Comparison of ENCODE assay signal across 8 cellular contexts in genomic region chr4:24471623-24472510, GRCh38.
DNase-seq lines count a peak whose midpoint lies in the region; ATAC-seq and TF ChIP-seq lines count a peak whose summit lies in the region.

No MANE protein-coding gene starts in this region.

- no CpG with 5 or more reads among the region's 68 CpGs for WGBS in IMR-90 (ENCODE audit: extremely low coverage in 2 of 2, insufficient read length in 1 of 2), 2 experiments
- 4% methylated on average over 53 of the region's 68 CpGs for WGBS in smooth muscle cell (ENCODE audit: low lambda C conversion rate)

- H4K5ac ChIP-seq in IMR-90 (ENCODE audit: low read depth, low read length), result no peak overlapping the region

- in situ Hi-C loops in IMR-90 (cut with MboI; ENCODE audit: low sequenced_read_pairs), result no loop called here

- peaks cover 0 to 26% (median 9%) of the 10 kb centered on the region in 7 donors for H3K9me3 Mint-ChIP-seq in CD14-positive monocyte

- peaks cover 27% of the 10 kb centered on the region for H3K4me1 Mint-ChIP-seq in CD14-positive monocyte

- H3K4me3 ChIP-seq in IMR-90 (ENCODE audit: insufficient read depth, low read depth, low read length), result peak overlapping the region; percentile 47
- peak overlapping the region; percentile 76 for H3K4me3 ChIP-seq in iPS-20b (ENCODE audit: low read length)
- peak overlapping the region; percentile 74 for H3K4me3 ChIP-seq in smooth muscle cell

- no peak overlapping the region for H4K91ac ChIP-seq in IMR-90 (ENCODE audit: insufficient read depth, low read depth, low read length)

- H3K18ac ChIP-seq in IMR-90 (ENCODE audit: low read depth, low read length), result no peak overlapping the region

- H2AFZ ChIP-seq in IMR-90 (replicated peaks; ENCODE audit: low read length, poor library complexity) (peak overlapping the region; percentile 46), smooth muscle cell (ENCODE audit: low read depth) (peak overlapping the region; percentile 85)

- H2BK120ac ChIP-seq in IMR-90 (ENCODE audit: low read depth, low read length), result no peak overlapping the region

- H3K4me2 ChIP-seq in IMR-90 (ENCODE audit: low read depth, low read length) (peak overlapping the region; percentile 99), smooth muscle cell (peak overlapping the region; percentile 85)

- no peak overlapping the region for H2BK5ac ChIP-seq in IMR-90 (ENCODE audit: low read depth, low read length, poor library complexity, severe bottlenecking)

- H2AK5ac ChIP-seq in IMR-90 (ENCODE audit: low read depth, low read length), result no peak overlapping the region

- H3K27ac ChIP-seq in IMR-90 (ENCODE audit: insufficient read depth, low read length) (no peak overlapping the region), angular gyrus (ENCODE audit: low read depth, low read length) (peak overlapping the region; percentile 55), iPS-20b (ENCODE audit: low read length) (no peak overlapping the region), smooth muscle cell (ENCODE audit: low read depth) (no peak overlapping the region)

- H4K20me1 ChIP-seq in IMR-90 (ENCODE audit: insufficient read depth, low read length) (no peaks in the 10 kb centered on the region; the same call in 1 of the 2 replicates), smooth muscle cell (ENCODE audit: low read depth) (no peaks in the 10 kb centered on the region)

- no peaks in the 10 kb centered on the region for H3K79me1 ChIP-seq in IMR-90 (ENCODE audit: low read depth in 1 of 2, low read length in 2 of 2)

- H3F3A ChIP-seq in smooth muscle cell (ENCODE audit: low read depth), result no peaks in the 10 kb centered on the region

- H3K9ac ChIP-seq in IMR-90 (ENCODE audit: low read depth, low read length) (peak overlapping the region; percentile 41; the same call in 1 of the 2 replicates), iPS-20b (ENCODE audit: low read depth, low read length) (peak overlapping the region; percentile 21; the same call in 1 of the 2 replicates), smooth muscle cell (ENCODE audit: low read depth) (no peak overlapping the region)

- no peak overlapping the region for H3K4ac ChIP-seq in IMR-90 (ENCODE audit: low read depth, low read length)

- peaks cover 3 to 7% of the 10 kb centered on the region in 2 donors for H3K36me3 Mint-ChIP-seq in CD14-positive monocyte

- H3K27me3 ChIP-seq in IMR-90 (ENCODE audit: control insufficient read depth, insufficient read depth, low read length) (peaks cover 17% of the 10 kb centered on the region), iPS-20b (ENCODE audit: insufficient read depth, low read length) (peaks cover 52% of the 10 kb centered on the region), smooth muscle cell (ENCODE audit: low read depth) (peaks cover 40% of the 10 kb centered on the region)

- peak overlapping the region; percentile 80 to 99 for H3K4me3 Mint-ChIP-seq in CD14-positive monocyte

- no peak overlapping the region for H3K14ac ChIP-seq in IMR-90 (replicated peaks; ENCODE audit: low read depth, low read length)

- DNase-seq in CD14-positive monocyte (ENCODE audit: low spot score) (no peak), IMR-90 (no peak), smooth muscle cell (lab: John Stamatoyannopoulos, UW; ENCODE audit: unreplicated experiment) (peak; percentile 41), OCI-M1 (lab: John Stamatoyannopoulos, UW) (no peak), AML-193 (lab: John Stamatoyannopoulos, UW) (no peak)

- H3K9me1 ChIP-seq in IMR-90 (ENCODE audit: insufficient read depth, low read length), result no peaks in the 10 kb centered on the region

- no peak overlapping the region for H3K56ac ChIP-seq in IMR-90 (ENCODE audit: extremely low read depth, insufficient read depth, low read length)

- intact Hi-C loops in CD14-positive monocyte (cut with micrococcal nuclease), result no loop called here
- intact Hi-C loops in IMR-90 (cut with micrococcal nuclease), result loop anchor here (10.0 kb wide), 2 partner anchors 213 to 323 kb away; partner anchors contain the start of gene SOD3

- no peak overlapping the region for H3K27ac Mint-ChIP-seq in CD14-positive monocyte

- no peak overlapping the region for H4K8ac ChIP-seq in IMR-90 (ENCODE audit: low read depth in 2 of 2, low read length in 2 of 2)

- no peak overlapping the region for H3K23ac ChIP-seq in IMR-90 (ENCODE audit: low read depth, low read length)

- POLR2A ChIA-PET in IMR-90 (lab: Charles Lee; ENCODE audit: unreplicated experiment), result no interaction called here

- no peaks in the 10 kb centered on the region for H3K4me1 ChIP-seq in IMR-90 (ENCODE audit: control insufficient read depth, insufficient read depth, low read length)
- H3K4me1 ChIP-seq in iPS-20b (ENCODE audit: insufficient read depth, low read length), result peaks cover 15% of the 10 kb centered on the region
- H3K4me1 ChIP-seq in smooth muscle cell (ENCODE audit: low read depth), result peaks cover 13% of the 10 kb centered on the region

- H3K36me3 ChIP-seq in IMR-90 (ENCODE audit: control insufficient read depth, insufficient read depth, low read length) (no peaks in the 10 kb centered on the region), iPS-20b (ENCODE audit: insufficient read depth, low read depth, low read length) (no peaks in the 10 kb centered on the region), smooth muscle cell (ENCODE audit: low read depth) (no peaks in the 10 kb centered on the region)

- peaks cover 72 to 95% (median 80%) of the 10 kb centered on the region in 3 donors for H3K27me3 Mint-ChIP-seq in CD14-positive monocyte (ENCODE audit: low read depth in 3 of 3)

- ATAC-seq in IMR-90 (ENCODE audit: low read depth), result no peak
- ATAC-seq in GM18867 (IDR thresholded peaks at IDR 0.05; ENCODE audit: unreplicated experiment), result no peak

- CTCF ChIA-PET in IMR-90 (lab: Yijun Ruan, JAX), result interaction anchor here (1.1 to 1.4 kb wide), 2 partner anchors 112 to 505 kb away, joined by 3 read pairs; partner anchors contain the start of gene DHX15

- H3K79me2 ChIP-seq in smooth muscle cell (ENCODE audit: low read depth), result no peaks in the 10 kb centered on the region

- dilution Hi-C loops in IMR-90 (cut with HindIII; ENCODE audit: low sequenced_read_pairs, unreplicated experiment), result no loop called here

- H2BK20ac ChIP-seq in IMR-90 (ENCODE audit: low read depth, low read length), result no peak overlapping the region

- no peak overlapping the region for H2AK9ac ChIP-seq in IMR-90 (replicated peaks; ENCODE audit: low read depth, low read length, poor library complexity)

- no peak for TF ChIP-seq CTCF in CD14-positive monocyte (IDR thresholded peaks at IDR 0.05)
- no peak for TF ChIP-seq CTCF in IMR-90 (conservative IDR thresholded peaks at IDR 0.05; ENCODE audit: low read depth, low read length)
- TF ChIP-seq CTCF in smooth muscle cell (IDR thresholded peaks at IDR 0.05; ENCODE audit: borderline replicate concordance, insufficient read depth, poor library complexity, severe bottlenecking), result no peak

- no peak for TF ChIP-seq RAD21 in IMR-90 (IDR thresholded peaks at IDR 0.05; ENCODE audit: low read length)

- TF ChIP-seq POLR2A in IMR-90 (IDR thresholded peaks at IDR 0.05; ENCODE audit: low read depth, low read length), result no peak

- H2BK15ac ChIP-seq in IMR-90 (ENCODE audit: low read depth, low read length), result no peak overlapping the region

- BruUV-seq in IMR-90 (replicated peaks; lab: Mats Ljungman, UMichigan), result no TSS peak

- H3K9me3 ChIP-seq in IMR-90 (ENCODE audit: control insufficient read depth, insufficient read depth, low read length), result no peaks in the 10 kb centered on the region
- no peaks in the 10 kb centered on the region for H3K9me3 ChIP-seq in iPS-20b (ENCODE audit: insufficient read depth, low read depth, low read length)
- H3K9me3 ChIP-seq in smooth muscle cell (replicated peaks; ENCODE audit: low read depth), result no peaks in the 10 kb centered on the region

TF ChIP-seq in IMR-90, 13 proteins besides CTCF, POLR2A, EP300 and RAD21:
- TF ChIP-seq BHLHE40 (IDR thresholded peaks at IDR 0.05; ENCODE audit: low read depth, low read length), result no peak
- TF ChIP-seq MAZ (IDR thresholded peaks at IDR 0.05; ENCODE audit: borderline replicate concordance, low read depth, low read length), result no peak
- TF ChIP-seq MXI1 (IDR thresholded peaks at IDR 0.05; ENCODE audit: borderline replicate concordance, low read depth, low read length), result no peak
- no peak for TF ChIP-seq MAFK (IDR thresholded peaks at IDR 0.05; ENCODE audit: low read depth, low read length)
- no peak for TF ChIP-seq FOS (IDR thresholded peaks at IDR 0.05; ENCODE audit: low read depth, low read length)
- TF ChIP-seq SMC3 (IDR thresholded peaks at IDR 0.05; ENCODE audit: low read depth, low read length), result no peak
- no peak for TF ChIP-seq CEBPB (IDR thresholded peaks at IDR 0.05; ENCODE audit: low read depth, low read length)
- TF ChIP-seq RFX5 (IDR thresholded peaks at IDR 0.05; ENCODE audit: low read depth, low read length), result no peak
- no peak for TF ChIP-seq USF2 (IDR thresholded peaks at IDR 0.05; ENCODE audit: low read depth, low read length)
- no peak for TF ChIP-seq NFE2L2 (IDR thresholded peaks at IDR 0.05; ENCODE audit: low read depth, low read length)
- no peak for TF ChIP-seq CHD1 (IDR thresholded peaks at IDR 0.05; ENCODE audit: low read depth, low read length)
- no peak for TF ChIP-seq RCOR1 (IDR thresholded peaks at IDR 0.05; ENCODE audit: insufficient replicate concordance, low read length)
- TF ChIP-seq, protein P1, sequence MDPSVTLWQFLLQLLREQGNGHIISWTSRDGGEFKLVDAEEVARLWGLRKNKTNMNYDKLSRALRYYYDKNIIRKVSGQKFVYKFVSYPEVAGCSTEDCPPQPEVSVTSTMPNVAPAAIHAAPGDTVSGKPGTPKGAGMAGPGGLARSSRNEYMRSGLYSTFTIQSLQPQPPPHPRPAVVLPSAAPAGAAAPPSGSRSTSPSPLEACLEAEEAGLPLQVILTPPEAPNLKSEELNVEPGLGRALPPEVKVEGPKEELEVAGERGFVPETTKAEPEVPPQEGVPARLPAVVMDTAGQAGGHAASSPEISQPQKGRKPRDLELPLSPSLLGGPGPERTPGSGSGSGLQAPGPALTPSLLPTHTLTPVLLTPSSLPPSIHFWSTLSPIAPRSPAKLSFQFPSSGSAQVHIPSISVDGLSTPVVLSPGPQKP (IDR thresholded peaks at IDR 0.05; ENCODE audit: borderline replicate concordance, low read depth, low read length), result no peak
